Comparison of ENCODE assay signal across 14 cellular contexts in genomic region chr9:33926746-33927485, GRCh38.
"Had no signal": no experiment of that assay in that cellular context is flagged by ENCODE, and none has a peak within 500 bp of the region (broad histone marks: within the 10 kb centered on the region; RNA-seq: fewer than 3 reads in every experiment).

No MANE protein-coding gene starts in this region.

- H3K4me3 ChIP-seq: gastrocnemius medialis, smooth muscle cell had no signal

- ATAC-seq: gastrocnemius medialis, left ventricle myocardium superior, right cardiac atrium had no signal

- H3K4me3 Mint-ChIP-seq: activated CD4-positive, alpha-beta T cell treated with anti-CD3 and anti-CD28 coated beads, Interleukin-2, amount 10 ng/mL, durations not matched to agents 7 days and 5 days; activated naive CD8-positive, alpha-beta T cell treated with anti-CD3 and anti-CD28 coated beads, Interleukin-2, amount 10 ng/mL, durations not matched to agents 7 days and 5 days had no signal

- H3K27me3 Mint-ChIP-seq: activated CD4-positive, alpha-beta T cell treated with anti-CD3 and anti-CD28 coated beads, Interleukin-2, amount 10 ng/mL, durations not matched to agents 7 days and 5 days; activated naive CD8-positive, alpha-beta T cell treated with anti-CD3 and anti-CD28 coated beads, Interleukin-2, amount 10 ng/mL, durations not matched to agents 7 days and 5 days had no signal

- DNase-seq: activated CD4-positive, alpha-beta T cell treated with anti-CD3 and anti-CD28 coated beads, Interleukin-2, amount 10 ng/mL, durations not matched to agents 7 days and 5 days; activated effector memory CD4-positive, alpha-beta T cell treated with Interleukin-2 at 50 U/mL for 16 hours; activated naive CD8-positive, alpha-beta T cell treated with anti-CD3 and anti-CD28 coated beads, Interleukin-2, amount 10 ng/mL, durations not matched to agents 7 days and 5 days; effector CD4-positive, alpha-beta T cell; gastrocnemius medialis; kidney; left ventricle myocardium superior; mesendoderm; SK-N-SH; T-helper 1 cell; trophoblast cell had no signal

- H3K27ac ChIP-seq: neutrophil had no signal

- H3K4me1 Mint-ChIP-seq: activated CD4-positive, alpha-beta T cell treated with anti-CD3 and anti-CD28 coated beads, Interleukin-2, amount 10 ng/mL, durations not matched to agents 7 days and 5 days had no signal

- H3K9me3 Mint-ChIP-seq: activated CD4-positive, alpha-beta T cell treated with anti-CD3 and anti-CD28 coated beads, Interleukin-2, amount 10 ng/mL, durations not matched to agents 7 days and 5 days; activated naive CD8-positive, alpha-beta T cell treated with anti-CD3 and anti-CD28 coated beads, Interleukin-2, amount 10 ng/mL, durations not matched to agents 7 days and 5 days had no signal

- H3K27me3 ChIP-seq: gastrocnemius medialis, neutrophil had no signal

- H3K9me3 ChIP-seq: gastrocnemius medialis, neutrophil, SK-N-SH had no signal

- H3K27ac Mint-ChIP-seq: activated CD4-positive, alpha-beta T cell treated with anti-CD3 and anti-CD28 coated beads, Interleukin-2, amount 10 ng/mL, durations not matched to agents 7 days and 5 days; activated naive CD8-positive, alpha-beta T cell treated with anti-CD3 and anti-CD28 coated beads, Interleukin-2, amount 10 ng/mL, durations not matched to agents 7 days and 5 days had no signal
